In genomic region chr6:16258709-16259075, GRCh38 we compare ENCODE assay signal across 26 cellular contexts. TPM values are rescaled to one million over a fixed set of nuclear protein-coding genes. Genes with fewer than 3 reads are reported as not detected.
A peak's percentile ranks its signal among the peaks of the same experiment; 100 is the strongest.
DNase-seq lines count a peak whose midpoint lies in the region; ATAC-seq and TF ChIP-seq lines count a peak whose summit lies in the region.
"Had no signal": no experiment of that assay in that cellular context is flagged by ENCODE, and none has a peak within 500 bp of the region (broad histone marks: within the 10 kb centered on the region; RNA-seq: fewer than 3 reads in every experiment).

No MANE protein-coding gene starts in this region.

- TF ChIP-seq CTCF in heart right ventricle (IDR thresholded peaks at IDR 0.05) (no peak), tibial artery (IDR thresholded peaks at IDR 0.05) (no peak), suprapubic skin (IDR thresholded peaks at IDR 0.05) (no peak)

- no peak overlapping the region for H4K91ac ChIP-seq in neuronal stem cell (ENCODE audit: low read depth, low read length, poor library complexity)

- intact Hi-C loops in Right ventricle myocardium superior (cut with DNase I) (no loop called here), cardiac septum (cut with DNase I) (no loop called here), heart right ventricle (cut with DNase I) (no loop called here), tibial artery (cut with DNase I; ENCODE audit: low total_unique reads) (no loop called here)

- no peaks in the 10 kb centered on the region for H3K79me1 ChIP-seq in neuronal stem cell (ENCODE audit: low read depth, low read length)

- H3K18ac ChIP-seq in neuronal stem cell (ENCODE audit: low read length) = no peak overlapping the region

- no peak overlapping the region for H2BK5ac ChIP-seq in neuronal stem cell (ENCODE audit: low read length)

- no peak overlapping the region for H3K23ac ChIP-seq in neuronal stem cell (ENCODE audit: low read depth, low read length, poor library complexity)

- H2AFZ ChIP-seq in neuronal stem cell (ENCODE audit: low read length) = peak overlapping the region; percentile 77
- H2AFZ ChIP-seq: PC-9 had no signal

- H3K4me3 ChIP-seq in heart right ventricle = no peak overlapping the region
- H3K4me3 ChIP-seq in neuronal stem cell (ENCODE audit: low read length in 2 of 2) = no peak overlapping the region
- no peak overlapping the region for H3K4me3 ChIP-seq in tibial artery
- no peak overlapping the region for H3K4me3 ChIP-seq in suprapubic skin
- H3K4me3 ChIP-seq: GM12878, PC-9, tibial nerve had no signal

- no peak overlapping the region for H2BK15ac ChIP-seq in neuronal stem cell (ENCODE audit: low read length)

- no peak overlapping the region for H2BK120ac ChIP-seq in neuronal stem cell (ENCODE audit: low read depth, low read length)

- no peak for TF ChIP-seq EP300 in suprapubic skin (IDR thresholded peaks at IDR 0.05)

- no peak overlapping the region for H3K4ac ChIP-seq in neuronal stem cell (ENCODE audit: low read length)

- no peaks in the 10 kb centered on the region for H3K9me3 ChIP-seq in heart right ventricle
- H3K9me3 ChIP-seq in neuronal stem cell (replicated peaks in 1 of 2; ENCODE audit: control insufficient read depth in 2 of 2, insufficient read depth in 1 of 2, low read depth in 1 of 2, low read length in 2 of 2) = peaks cover 0 to 1% of the 10 kb centered on the region in 2 donors
- H3K9me3 ChIP-seq in tibial artery = no peaks in the 10 kb centered on the region
- H3K9me3 ChIP-seq in suprapubic skin = no peaks in the 10 kb centered on the region
- H3K9me3 ChIP-seq: tibial nerve had no signal

- no peak overlapping the region for H4K8ac ChIP-seq in neuronal stem cell (ENCODE audit: low read depth, low read length)

- no peak for TF ChIP-seq POLR2A in suprapubic skin (IDR thresholded peaks at IDR 0.05)

- H3K14ac ChIP-seq in neuronal stem cell (ENCODE audit: low read length) = no peak overlapping the region

- H3K36me3 ChIP-seq in heart right ventricle = peaks cover 0 to 39% (median 4%) of the 10 kb centered on the region in 9 donors
- no peaks in the 10 kb centered on the region for H3K36me3 ChIP-seq in neuronal stem cell (replicated peaks in 1 of 2; ENCODE audit: control insufficient read depth in 2 of 2, insufficient read depth in 2 of 2, low read length in 2 of 2)
- peaks cover 12 to 31% (median 19%) of the 10 kb centered on the region in 3 donors for H3K36me3 ChIP-seq in tibial artery
- H3K36me3 ChIP-seq in suprapubic skin = no peaks in the 10 kb centered on the region

- ATAC-seq in Right ventricle myocardium superior (ENCODE audit: poor library complexity) (peak; percentile 25), heart right ventricle (peak in 3 of 8 donors; percentile 26 to 52 (median 49))
- ATAC-seq: GM12878; naive thymus-derived CD4-positive, alpha-beta T cell had no signal

- H2BK12ac ChIP-seq in neuronal stem cell (ENCODE audit: low read length) = no peak overlapping the region

- H3K4me2 ChIP-seq in neuronal stem cell (ENCODE audit: insufficient read depth, low read length, poor library complexity, severe bottlenecking) = no peak overlapping the region
- H3K4me2 ChIP-seq: PC-9 had no signal

- peak overlapping the region in 9 of 10 donors; percentile 12 to 73 (median 66) for H3K27ac ChIP-seq in heart right ventricle
- no peak overlapping the region for H3K27ac ChIP-seq in neuronal stem cell (replicated peaks; ENCODE audit: low read length)
- peak overlapping the region; percentile 50 to 68 for H3K27ac ChIP-seq in tibial artery
- H3K27ac ChIP-seq in suprapubic skin = no peak overlapping the region
- H3K27ac ChIP-seq: PC-9, VCaP had no signal

- no peaks in the 10 kb centered on the region for H3K27me3 ChIP-seq in heart right ventricle
- no peaks in the 10 kb centered on the region for H3K27me3 ChIP-seq in neuronal stem cell (ENCODE audit: control insufficient read depth in 3 of 3, insufficient read depth in 3 of 3, low read depth in 1 of 3, low read length in 3 of 3)
- H3K27me3 ChIP-seq in tibial artery = no peaks in the 10 kb centered on the region
- H3K27me3 ChIP-seq in suprapubic skin = no peaks in the 10 kb centered on the region
- H3K27me3 ChIP-seq: tibial nerve had no signal

- H2AK5ac ChIP-seq in neuronal stem cell (ENCODE audit: low read depth, low read length) = no peak overlapping the region

- DNase-seq in Right ventricle myocardium superior (no peak), cardiac septum (ENCODE audit: low spot score) (no peak), heart right ventricle (no peak), neuronal stem cell (ENCODE audit: low spot score) (no peak), tibial artery (no peak), SW 1271 (lab: John Stamatoyannopoulos, UW) (no peak), suprapubic skin (ENCODE audit: low spot score in 2 of 2) (no peak), germinal center (ENCODE audit: low spot score) (no peak)
- DNase-seq: activated CD4-positive, alpha-beta T cell treated with anti-CD3 and anti-CD28 coated beads for 48 hours; activated CD8-positive, alpha-beta memory T cell treated with anti-CD3 and anti-CD28 coated beads for 24 hours; activated effector memory CD4-positive, alpha-beta T cell treated with anti-CD3 and anti-CD28 coated beads, Interleukin-2, amount 50 U/mL, for 16 hours; activated naive CD8-positive, alpha-beta T cell treated with anti-CD3 and anti-CD28 coated beads, Interleukin-2, amount 10 ng/mL, durations not matched to agents 7 days and 5 days; CD4-positive, alpha-beta memory T cell; DMS 273 treated with DMSO at 0.1 percent for 48 hours; EL; naive thymus-derived CD4-positive, alpha-beta T cell; NCI-H1694; NCI-H2171 treated with DMSO at 0.1 percent for 48 hours; NCI-H510A treated with DMSO at 0.1 percent for 48 hours; NK-92 treated with Interleukin-12 subunit alpha and Interleukin-12 subunit beta, amount 100 ng/mL, for 24 hours; PC-9; SHP77; stimulated activated naive CD4-positive, alpha-beta T cell treated with Interleukin-2 at 50 U/mL for 16 hours had no signal

- H3K9ac ChIP-seq in neuronal stem cell (ENCODE audit: low read depth, low read length, poor library complexity) = no peak overlapping the region

- peaks cover 0 to 21% (median 9%) of the 10 kb centered on the region in 9 donors for H3K4me1 ChIP-seq in heart right ventricle
- H3K4me1 ChIP-seq in neuronal stem cell (ENCODE audit: control insufficient read depth in 2 of 2, insufficient read depth in 1 of 2, low read depth in 1 of 2, low read length in 2 of 2) = peaks cover 2 to 5% of the 10 kb centered on the region in 2 donors
- H3K4me1 ChIP-seq in tibial artery = peaks cover 0 to 14% (median 9%) of the 10 kb centered on the region in 4 donors
- no peaks in the 10 kb centered on the region for H3K4me1 ChIP-seq in suprapubic skin
- H3K4me1 ChIP-seq: tibial nerve had no signal

- WGBS in heart right ventricle, 2 donors = 71 to 72% methylated on average over 6 of the region's 6 CpGs
- WGBS in neuronal stem cell (ENCODE audit: extremely low coverage in 2 of 2, insufficient read length in 2 of 2, insufficient replicate concordance in 1 of 2), 2 donors = no CpG with 5 or more reads among the region's 6 CpGs
- WGBS in suprapubic skin = 68% methylated on average over 6 of the region's 6 CpGs

RNA-seq across cellular contexts. Expression of gene GMPR, which starts 20.3 kb away (rescaled TPM):
- total RNA-seq in Right ventricle myocardium superior (121 TPM), cardiac septum (71.0 TPM), heart right ventricle (100 to 1,000 TPM in 4 of 10 donors, 10 to 100 TPM in 6; 74.1 to 139 (median 96.8) TPM), suprapubic skin (10 to 100 TPM in 2 of 4 donors, 1 to 10 TPM in 2; 4.9 to 16.4 (median 12.9) TPM)
- 100 to 1,000 TPM; 161 to 334 TPM for polyA plus RNA-seq in heart right ventricle
- 0.20 TPM for polyA plus RNA-seq in neuronal stem cell (2013, experiment 1 of 2)
- polyA plus RNA-seq in neuronal stem cell (2013, experiment 2 of 2) = 0.54 TPM
- total RNA-seq: CD4-positive, alpha-beta memory T cell had no signal

Comparison
In these comparisons a context has a peak if more than half of its experiments do, and no peak if none do; other contexts are left out.
1. H3K27ac ChIP-seq: peak in heart right ventricle (9 of 10) and tibial artery (2 of 2); none in neuronal stem cell (single experiment) and suprapubic skin (single experiment).